28 cellular contexts compared by ENCODE assay signal in genomic region chr9:134089972-134090371, GRCh38. TPM values are rescaled to one million over a fixed set of nuclear protein-coding genes. Genes with fewer than 3 reads are reported as not detected.
DNase-seq lines count a peak whose midpoint lies in the region; ATAC-seq, FAIRE-seq and TF ChIP-seq lines count a peak whose summit lies in the region.
"Had no signal": no experiment of that assay in that cellular context is flagged by ENCODE, and none has a peak within 500 bp of the region (broad histone marks: within the 10 kb centered on the region; RNA-seq: fewer than 3 reads in every experiment).

No MANE protein-coding gene starts in this region.

- H3K4me1 ChIP-seq in K562 (replicated peaks in 1 of 2; ENCODE audit: control insufficient read depth in 2 of 2, insufficient read depth in 2 of 2, low read length in 2 of 2) = 0 out of 5 replicates have a peak, but pooled peaks cover 0 to 5% of the 10 kb centered on the region in 2 experiments
- H3K4me1 ChIP-seq in osteoblast (ENCODE audit: insufficient read depth, low read length) = no peaks in the 10 kb centered on the region
- H3K4me1 ChIP-seq in upper lobe of right lung = no peaks in the 10 kb centered on the region
- no peaks in the 10 kb centered on the region for H3K4me1 ChIP-seq in right atrium auricular region
- H3K4me1 ChIP-seq: BE2C, BLaER1 had no signal

- WGBS in K562 (ENCODE audit: insufficient coverage, low coverage, missing lambda C conversion rate) = 0% methylated on average over 4 of the region's 4 CpGs

- no peak for FAIRE-seq in K562 (lab: Jason Lieb, UNC)
- FAIRE-seq: A204.1, GM12878, GM12892, GM18507 had no signal

- no peak for TF ChIP-seq RAD21 in K562 (CRISPR knock-in tag; conservative IDR thresholded peaks at IDR 0.05 in 1 of 2, IDR thresholded peaks at IDR 0.05 in 1 of 2)

- H3K9me3 ChIP-seq in K562 (replicated peaks; ENCODE audit: control insufficient read depth, insufficient read depth, low read depth, low read length) (no peaks in the 10 kb centered on the region), osteoblast (ENCODE audit: low read depth, low read length) (no peaks in the 10 kb centered on the region), upper lobe of right lung (no peaks in the 10 kb centered on the region), right atrium auricular region (peaks cover 0 to 12% of the 10 kb centered on the region in 2 donors)
- H3K9me3 ChIP-seq: BE2C had no signal

- H4K20me1 ChIP-seq in K562 (replicated peaks; ENCODE audit: control insufficient read depth, insufficient read depth, low read length) (no peaks in the 10 kb centered on the region), osteoblast (ENCODE audit: insufficient read depth, low read length) (no peaks in the 10 kb centered on the region)
- H4K20me1 ChIP-seq: BLaER1 had no signal

- H3K4me3 Mint-ChIP-seq in activated naive CD4-positive, alpha-beta T cell treated with anti-CD3 and anti-CD28 coated beads for 36 hours = no peak overlapping the region
- H3K4me3 Mint-ChIP-seq: CD14-positive monocyte; CD4-positive, alpha-beta memory T cell; CD4-positive, CD25-positive, alpha-beta regulatory T cell; CD8-positive, alpha-beta memory T cell had no signal

- BruUV-seq in K562 (replicated peaks; lab: Mats Ljungman, UMichigan) = no TSS peak

- ATAC-seq in K562 (no peak), upper lobe of right lung (no peak)
- ATAC-seq: GM12878 had no signal

- peaks cover 26 to 34% of the 10 kb centered on the region in 2 experiments; a peak in 3 of 5 replicates for H3K27me3 ChIP-seq in K562 (ENCODE audit: control insufficient read depth in 2 of 2, insufficient read depth in 2 of 2, low read length in 2 of 2)
- H3K27me3 ChIP-seq in osteoblast (ENCODE audit: insufficient read depth, low read length) = peaks cover 9% of the 10 kb centered on the region
- H3K27me3 ChIP-seq in upper lobe of right lung = peaks cover 7% of the 10 kb centered on the region
- no peaks in the 10 kb centered on the region for H3K27me3 ChIP-seq in right atrium auricular region
- H3K27me3 ChIP-seq: BE2C, BLaER1 had no signal

- DNase-seq in K562 (ENCODE audit: extremely low read depth in 1 of 4, low spot score in 3 of 4) (no peak), mesenteric fat pad (ENCODE audit: low spot score) (peak; percentile 68), osteoblast (ENCODE audit: insufficient read length, low spot score, missing footprints) (peak; percentile 52), upper lobe of right lung (peak; percentile 50), right atrium auricular region (ENCODE audit: low spot score) (no peak), ecto neural progenitor cell (ENCODE audit: low spot score) (no peak), NCI-H187 treated with DMSO at 0.1 percent for 48 hours (lab: John Stamatoyannopoulos, UW) (no peak)
- DNase-seq in activated naive CD4-positive, alpha-beta T cell treated with anti-CD3 and anti-CD28 coated beads for 36 hours = no peak
- DNase-seq: 8988T; ACHN; BE2C; C1 segment of cervical spinal cord; CD4-positive, alpha-beta memory T cell; CD4-positive, CD25-positive, alpha-beta regulatory T cell; CD8-positive, alpha-beta memory T cell; COR-L47; DMS 273 treated with DMSO at 0.1 percent for 48 hours; DMS153; DMS79; DND-41; EL; GDM1 had no signal

- no peak overlapping the region for H3K27ac Mint-ChIP-seq in activated naive CD4-positive, alpha-beta T cell treated with anti-CD3 and anti-CD28 coated beads for 36 hours
- H3K27ac Mint-ChIP-seq: CD4-positive, CD25-positive, alpha-beta regulatory T cell; CD8-positive, alpha-beta memory T cell had no signal

- no peak overlapping the region for H3K9ac ChIP-seq in K562 (ENCODE audit: insufficient read depth in 1 of 2, low read depth in 2 of 2, low read length in 2 of 2)
- H3K9ac ChIP-seq: BLaER1 had no signal

- H2AFZ ChIP-seq in K562 (ENCODE audit: low read depth, low read length) (no peak overlapping the region), osteoblast (ENCODE audit: low read length) (no peak overlapping the region)

- H3K79me2 ChIP-seq in K562 (ENCODE audit: control insufficient read depth, insufficient read depth, low read length) = no peaks in the 10 kb centered on the region
- no peaks in the 10 kb centered on the region for H3K79me2 ChIP-seq in osteoblast (ENCODE audit: insufficient read depth, low read length)

- H3K36me3 Mint-ChIP-seq in activated naive CD4-positive, alpha-beta T cell treated with anti-CD3 and anti-CD28 coated beads for 36 hours (ENCODE audit: low read depth) = no peaks in the 10 kb centered on the region
- H3K36me3 Mint-ChIP-seq: CD14-positive monocyte; CD4-positive, alpha-beta memory T cell; CD4-positive, CD25-positive, alpha-beta regulatory T cell had no signal

- TF ChIP-seq EP300 in K562 (IDR thresholded peaks at IDR 0.05; ENCODE audit: low read length) = no peak

- no peak for TF ChIP-seq POLR2A in K562 (conservative IDR thresholded peaks at IDR 0.05)

- POLR2A ChIA-PET in K562 (lab: Yijun Ruan, JAX) = no interaction called here

- H3K4me3 ChIP-seq in K562 (no peak overlapping the region), osteoblast (ENCODE audit: insufficient read depth, low read length) (no peak overlapping the region), upper lobe of right lung (no peak overlapping the region), right atrium auricular region (no peak overlapping the region)
- H3K4me3 ChIP-seq: BLaER1, GM12878 had no signal

- H3K4me2 ChIP-seq in K562 (ENCODE audit: insufficient read depth, low read length) = no peak overlapping the region
- H3K4me2 ChIP-seq in osteoblast (ENCODE audit: insufficient read depth, low read length) = no peak overlapping the region
- H3K4me2 ChIP-seq: BLaER1 had no signal

- H3K27ac ChIP-seq in K562 (ENCODE audit: extremely low read depth, low read depth, low read length) (no peak overlapping the region), osteoblast (ENCODE audit: low read depth, low read length) (no peak overlapping the region), upper lobe of right lung (no peak overlapping the region), right atrium auricular region (no peak overlapping the region)
- H3K27ac ChIP-seq: BLaER1 had no signal

- no peaks in the 10 kb centered on the region for H3K9me1 ChIP-seq in K562 (ENCODE audit: control insufficient read depth, insufficient read depth, low read length)

- TF ChIP-seq CTCF in K562 (IDR thresholded peaks at IDR 0.05 in 2 of 3, conservative IDR thresholded peaks at IDR 0.05 in 1 of 3; ENCODE audit: insufficient read depth in 2 of 3, low read depth in 1 of 3, low read length in 3 of 3) (no peak), osteoblast (IDR thresholded peaks at IDR 0.05; ENCODE audit: extremely low read depth, low read depth, low read length) (no peak), upper lobe of right lung (IDR thresholded peaks at IDR 0.05) (no peak), right atrium auricular region (IDR thresholded peaks at IDR 0.05) (no peak)

- H3K36me3 ChIP-seq in K562 (ENCODE audit: control insufficient read depth, insufficient read depth, low read length) = no peaks in the 10 kb centered on the region
- no peaks in the 10 kb centered on the region for H3K36me3 ChIP-seq in osteoblast (ENCODE audit: insufficient read depth, low read length)
- no peaks in the 10 kb centered on the region for H3K36me3 ChIP-seq in upper lobe of right lung
- no peaks in the 10 kb centered on the region for H3K36me3 ChIP-seq in right atrium auricular region
- H3K36me3 ChIP-seq: BE2C, BLaER1 had no signal

- intact Hi-C loops in K562 (cut with micrococcal nuclease) (no loop called here), upper lobe of right lung (cut with DNase I) (no loop called here)
- intact Hi-C loops in activated naive CD4-positive, alpha-beta T cell treated with anti-CD3 and anti-CD28 coated beads for 36 hours (cut with micrococcal nuclease) = no loop called here

- CTCF ChIA-PET in K562 (lab: Yijun Ruan, JAX; ENCODE audit: low intra/inter-chr PET ratio) = no interaction called here
- CTCF ChIA-PET in activated naive CD4-positive, alpha-beta T cell treated with anti-CD3 and anti-CD28 coated beads for 36 hours (lab: Charles Lee) = no interaction called here

- H3K9me3 Mint-ChIP-seq in activated naive CD4-positive, alpha-beta T cell treated with anti-CD3 and anti-CD28 coated beads for 36 hours = peaks cover 2% of the 10 kb centered on the region

- in situ Hi-C loops in K562 (cut with MboI) = no loop called here

- H3K4me1 Mint-ChIP-seq in activated naive CD4-positive, alpha-beta T cell treated with anti-CD3 and anti-CD28 coated beads for 36 hours (ENCODE audit: low read depth) = no peaks in the 10 kb centered on the region
- H3K4me1 Mint-ChIP-seq: CD14-positive monocyte; CD4-positive, alpha-beta memory T cell; CD4-positive, CD25-positive, alpha-beta regulatory T cell; CD8-positive, alpha-beta memory T cell had no signal

- no peaks in the 10 kb centered on the region for H3K27me3 Mint-ChIP-seq in activated naive CD4-positive, alpha-beta T cell treated with anti-CD3 and anti-CD28 coated beads for 36 hours (ENCODE audit: low read depth)

RNA-seq across cellular contexts. Expression of gene BRD3, which starts 22.1 kb away (rescaled TPM):
- 18.5 and 32.2 TPM in 2 replicates for total RNA-seq in K562 (2011; cell fraction: chromatin; rRNA removed; ENCODE audit: low replicate concordance)
- total RNA-seq in K562 (2011; cell fraction: nucleolus; rRNA removed) = 19.6 and 19.7 TPM in 2 replicates
- 11.3 and 13.2 TPM in 2 replicates for total RNA-seq in K562 (2011; cell fraction: nucleoplasm; rRNA removed)
- total RNA-seq in K562 (2014; rRNA removed) (10.9 and 13.4 TPM in 2 replicates), K562 (2014; rRNA removed; fragmentation: Illumina TruSeq; extraction: Trizol) (2.8 and 3.5 TPM in 2 replicates), K562 (2015; rRNA removed; fragmentation: Illumina TruSeq; extraction: Trizol) (4.2 and 5.9 TPM in 2 replicates), K562 (2021) (37.1 and 38.1 TPM in 2 replicates), mesenteric fat pad (28.6 TPM), osteoblast (6.9 and 10.9 TPM in 2 replicates), upper lobe of right lung (38.4 TPM), right atrium auricular region (10 to 100 TPM; 14.1 to 18.5 TPM)
- polyA plus RNA-seq in K562 (2011; rRNA removed) (4.0 and 4.9 TPM in 2 replicates), K562 (2014; fragmentation: Illumina TruSeq; extraction: Trizol) (7.1 and 11.4 TPM in 2 replicates), K562 (2014; fragmentation: Nextera tagmentation; extraction: Ambion mirVana) (1 to 10 TPM in 1 of 2 experiments, under 1 TPM in 1; 0.82 to 3.1 TPM), K562 (2014; rRNA removed) (8.5 and 8.8 TPM in 2 replicates)
- polyA plus RNA-seq in K562 (2011; cell fraction: cytosol; rRNA removed) = 3.6 and 8.4 TPM in 2 replicates
- 9.8 and 12.8 TPM in 2 replicates for polyA plus RNA-seq in K562 (2011; cell fraction: nucleus; rRNA removed)
- 13.7 and 16.2 TPM in 2 replicates for polyA plus RNA-seq in K562 (2012)
- polyA minus RNA-seq in K562 (2011; rRNA and poly(A)+ RNA removed) = 5.2 and 5.5 TPM in 2 replicates
- polyA minus RNA-seq in K562 (2011; cell fraction: cytosol; rRNA and poly(A)+ RNA removed) = 22.5 and 23.8 TPM in 2 replicates
- polyA minus RNA-seq in K562 (2011; cell fraction: nucleus; rRNA and poly(A)+ RNA removed) = 8.8 and 10.9 TPM in 2 replicates
- total RNA-seq in activated naive CD4-positive, alpha-beta T cell treated with anti-CD3 and anti-CD28 coated beads for 36 hours = 10 to 100 TPM; 34.2 to 36.6 TPM

RNA-seq across cellular contexts. Expression of gene WDR5, which starts 45.9 kb away (rescaled TPM):
- 30.3 and 49.8 TPM in 2 replicates for total RNA-seq in K562 (2011; cell fraction: chromatin; rRNA removed; ENCODE audit: low replicate concordance)
- total RNA-seq in K562 (2011; cell fraction: nucleolus; rRNA removed) = 28.3 and 32.7 TPM in 2 replicates
- 25.4 and 26.2 TPM in 2 replicates for total RNA-seq in K562 (2011; cell fraction: nucleoplasm; rRNA removed)
- 34.6 and 50.0 TPM in 2 replicates for total RNA-seq in K562 (2014; rRNA removed)
- total RNA-seq in K562 (2014; rRNA removed; fragmentation: Illumina TruSeq; extraction: Trizol) = 33.4 and 37.0 TPM in 2 replicates
- total RNA-seq in K562 (2015; rRNA removed; fragmentation: Illumina TruSeq; extraction: Trizol) = 43.5 and 43.7 TPM in 2 replicates
- total RNA-seq in K562 (2021) = 55.8 and 56.8 TPM in 2 replicates
- 33.8 and 38.6 TPM in 2 replicates for polyA plus RNA-seq in K562 (2011; rRNA removed)
- 39.4 and 44.2 TPM in 2 replicates for polyA plus RNA-seq in K562 (2011; cell fraction: cytosol; rRNA removed)
- polyA plus RNA-seq in K562 (2011; cell fraction: nucleus; rRNA removed) = 63.7 and 79.3 TPM in 2 replicates
- 34.4 and 45.7 TPM in 2 replicates for polyA plus RNA-seq in K562 (2012)
- polyA plus RNA-seq in K562 (2014; fragmentation: Illumina TruSeq; extraction: Trizol) = 56.3 and 59.8 TPM in 2 replicates
- polyA plus RNA-seq in K562 (2014; fragmentation: Nextera tagmentation; extraction: Ambion mirVana) = 1 to 10 TPM; 3.0 TPM
- polyA plus RNA-seq in K562 (2014; rRNA removed) = 42.1 and 49.3 TPM in 2 replicates
- 18.7 and 22.5 TPM in 2 replicates for polyA minus RNA-seq in K562 (2011; rRNA and poly(A)+ RNA removed)
- polyA minus RNA-seq in K562 (2011; cell fraction: cytosol; rRNA and poly(A)+ RNA removed) = 25.8 and 27.6 TPM in 2 replicates
- 16.7 and 22.0 TPM in 2 replicates for polyA minus RNA-seq in K562 (2011; cell fraction: nucleus; rRNA and poly(A)+ RNA removed)
- 28.7 TPM for total RNA-seq in mesenteric fat pad
- 17.4 and 17.7 TPM in 2 replicates for total RNA-seq in osteoblast
- total RNA-seq in upper lobe of right lung = 26.6 TPM
- 10 to 100 TPM; 14.1 to 17.5 TPM for total RNA-seq in right atrium auricular region
- total RNA-seq in activated naive CD4-positive, alpha-beta T cell treated with anti-CD3 and anti-CD28 coated beads for 36 hours = 10 to 100 TPM; 39.4 to 40.4 TPM

Comparison
In these comparisons a context has a peak if more than half of its experiments do, and no peak if none do; other contexts are left out.
1. DNase-seq: peak in mesenteric fat pad (single experiment), osteoblast (single experiment) and upper lobe of right lung (single experiment); none in K562 (0 of 4), right atrium auricular region (single experiment), ecto neural progenitor cell (single experiment), NCI-H187 treated with DMSO at 0.1 percent for 48 hours (single experiment) and activated naive CD4-positive, alpha-beta T cell treated with anti-CD3 and anti-CD28 coated beads for 36 hours (single experiment).